Comparison of ENCODE assay signal across 13 cellular contexts in the genomic region with DNA sequence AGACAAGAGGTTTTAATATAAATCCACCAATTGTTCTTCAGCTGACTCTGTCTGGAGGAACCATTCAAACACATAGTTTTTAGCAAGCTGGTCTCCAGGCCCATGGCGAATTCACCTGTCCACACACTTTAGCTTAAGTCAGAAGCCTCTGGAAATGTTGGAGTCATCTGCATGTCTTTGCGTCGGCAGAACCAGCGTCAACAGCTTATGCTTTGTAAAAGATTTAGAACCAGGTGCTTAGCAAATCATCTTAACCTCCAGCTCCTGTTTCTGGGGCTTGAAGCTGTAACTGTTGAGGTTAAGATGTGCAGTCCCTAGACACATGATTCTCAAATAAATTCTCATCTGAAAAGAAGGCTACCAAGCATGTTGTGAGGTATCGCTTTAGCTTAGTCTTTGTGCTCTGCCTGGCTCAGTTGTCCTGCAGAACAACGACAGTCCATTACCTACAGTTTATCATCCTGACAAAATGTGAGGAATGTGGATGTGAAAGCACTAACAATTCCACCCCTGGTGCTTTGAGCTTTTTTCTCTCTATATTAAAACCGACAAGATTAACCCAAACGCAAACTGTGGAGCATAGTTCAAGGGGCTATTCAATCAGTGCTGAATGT.
A peak's percentile ranks its signal among the peaks of the same experiment; 100 is the strongest.
DNase-seq lines count a peak whose midpoint lies in the region; ATAC-seq and TF ChIP-seq lines count a peak whose summit lies in the region.
"Had no signal": no experiment of that assay in that cellular context is flagged by ENCODE, and none has a peak within 500 bp of the region (broad histone marks: within the 10 kb centered on the region; RNA-seq: fewer than 3 reads in every experiment).

No MANE protein-coding gene starts in this region.

- H3K27ac ChIP-seq in brain microvascular endothelial cell, result no peak overlapping the region

- ATAC-seq in HG02870 (IDR thresholded peaks at IDR 0.05; ENCODE audit: unreplicated experiment), result no peak

- H3K36me3 ChIP-seq in HAP-1 (replicated peaks), result no peaks in the 10 kb centered on the region
- no peaks in the 10 kb centered on the region for H3K36me3 ChIP-seq in brain microvascular endothelial cell (replicated peaks)

- H3K9me3 ChIP-seq in HAP-1, result no peaks in the 10 kb centered on the region

- in situ Hi-C loops in HAP-1 (cut with MboI; ENCODE audit: low sequenced_read_pairs) (loop anchor here (25.0 kb wide), 1 partner anchor 444 kb away; no protein-coding TSS in a partner anchor), brain microvascular endothelial cell (cut with HindIII; ENCODE audit: low pct_ligation_motif_present, low sequenced_read_pairs) (no loop called here)

- peak; percentile 38 to 71 for DNase-seq in HAP-1 (ENCODE audit: low spot score in 2 of 2)
- DNase-seq in brain microvascular endothelial cell, result no peak
- DNase-seq in iris pigment epithelial cell (ENCODE audit: low read depth), result peak; percentile 40
- DNase-seq in retina, result peak; percentile 39
- DNase-seq in activated CD4-positive, alpha-beta T cell treated with anti-CD3 and anti-CD28 coated beads, Interleukin-2, amount 50 U/mL, for 48 hours, result no peak
- DNase-seq in hippocampal formation (lab: John Stamatoyannopoulos, UW), result no peak
- DNase-seq in activated CD8-positive, alpha-beta memory T cell treated with anti-CD3 and anti-CD28 coated beads, Interleukin-2, amount 50 U/mL, for 4 hours, result no peak
- DNase-seq: activated CD4-positive, CD25-positive, alpha-beta regulatory T cell treated with anti-CD3 and anti-CD28 coated beads, Interleukin-2, amount 50 U/mL, for 72 hours; CD4-positive, CD25-positive, alpha-beta regulatory T cell; NCI-H187 treated with DMSO at 0.1 percent for 48 hours; SHP77; stimulated activated CD4-positive, alpha-beta T cell treated with anti-CD3 and anti-CD28 coated beads, Interleukin-2, amount 100 ng/mL, for 24 hours had no signal

- peak overlapping the region; percentile 1; the same call in 1 of the 2 replicates for H3K4me3 ChIP-seq in HAP-1
- H3K4me3 ChIP-seq in brain microvascular endothelial cell (ENCODE audit: low read depth, low read length), result peak overlapping the region; percentile 25

- no peak for TF ChIP-seq CTCF in brain microvascular endothelial cell (IDR thresholded peaks at IDR 0.05; ENCODE audit: low read depth, low read length, missing control alignments)

- H3K4me1 ChIP-seq in HAP-1, result peaks cover 37% of the 10 kb centered on the region

- no peaks in the 10 kb centered on the region for H3K27me3 ChIP-seq in HAP-1 (ENCODE audit: low read depth)
- no peaks in the 10 kb centered on the region for H3K27me3 ChIP-seq in brain microvascular endothelial cell (replicated peaks)

Comparison
In these comparisons a context has a peak if more than half of its experiments do, and no peak if none do; other contexts are left out.
1. DNase-seq: peak in HAP-1 (2 of 2), iris pigment epithelial cell (single experiment) and retina (single experiment); none in brain microvascular endothelial cell (single experiment), activated CD4-positive, alpha-beta T cell treated with anti-CD3 and anti-CD28 coated beads, Interleukin-2, amount 50 U/mL, for 48 hours (0 of 2), hippocampal formation (0 of 2) and activated CD8-positive, alpha-beta memory T cell treated with anti-CD3 and anti-CD28 coated beads, Interleukin-2, amount 50 U/mL, for 4 hours (single experiment).